In genomic region chr9:71769175-71770165, GRCh38 we compare ENCODE assay signal across 8 cellular contexts. TPM values are rescaled to one million over a fixed set of nuclear protein-coding genes. Genes with fewer than 3 reads are reported as not detected.
DNase-seq lines count a peak whose midpoint lies in the region; ATAC-seq and TF ChIP-seq lines count a peak whose summit lies in the region.

No MANE protein-coding gene starts in this region.

- H3K4me1 ChIP-seq in BLaER1 treated with 17β-estradiol and CSF1 and Interleukin-3, amounts not matched to agents 10 nM and 100 nM, result peaks cover 26 to 53% (median 49%) of the 10 kb centered on the region in 10 experiments
- H3K4me1 ChIP-seq in SJSA1 (replicated peaks), result peaks cover 24% of the 10 kb centered on the region
- H3K4me1 ChIP-seq in heart right ventricle, result peaks cover 4 to 44% (median 25%) of the 10 kb centered on the region in 9 donors
- no peaks in the 10 kb centered on the region for H3K4me1 ChIP-seq in urinary bladder (ENCODE audit: insufficient read depth)

- peak overlapping the region; percentile 93 to 100 (median 100) for H3K4me2 ChIP-seq in BLaER1 treated with 17β-estradiol and CSF1 and Interleukin-3, amounts not matched to agents 10 nM and 100 nM

- DNase-seq in SJSA1 (ENCODE audit: low read depth in 1 of 2, low spot score in 2 of 2) (peak; percentile 46 to 51), heart right ventricle (peak; percentile 78 to 86), pons (ENCODE audit: low spot score) (peak; percentile 41)

- peak overlapping the region; percentile 88 for H3K27ac Mint-ChIP-seq in activated naive CD4-positive, alpha-beta T cell treated with anti-CD3 and anti-CD28 coated beads, Interleukin-2, amount 50 U/mL, for 24 hours

- H3K36me3 Mint-ChIP-seq in activated naive CD4-positive, alpha-beta T cell treated with anti-CD3 and anti-CD28 coated beads, Interleukin-2, amount 50 U/mL, for 24 hours, result peaks cover 7% of the 10 kb centered on the region

- peak overlapping the region; percentile 69 to 86 (median 83) for H3K4me3 ChIP-seq in BLaER1 treated with 17β-estradiol and CSF1 and Interleukin-3, amounts not matched to agents 10 nM and 100 nM
- H3K4me3 ChIP-seq in SJSA1, result peak overlapping the region; percentile 95
- H3K4me3 ChIP-seq in heart right ventricle, result peak overlapping the region; percentile 50 to 96 (median 88)
- H3K4me3 ChIP-seq in urinary bladder (ENCODE audit: low read depth, low read length), result peak overlapping the region; percentile 73

- H4K20me1 ChIP-seq in BLaER1 treated with 17β-estradiol and CSF1 and Interleukin-3, amounts not matched to agents 10 nM and 100 nM, result peaks cover 11 to 36% (median 35%) of the 10 kb centered on the region in 11 experiments; a peak in 19 of 22 replicates

- intact Hi-C loops in heart right ventricle (cut with DNase I), result loop anchor here (2.0 to 10.0 kb wide), 11 partner anchors 45 to 593 kb away; no protein-coding TSS in a partner anchor

- 3 to 5% methylated on average over 48 of the region's 48 CpGs for WGBS in heart right ventricle, 2 donors
- WGBS in urinary bladder, result 6% methylated on average over 48 of the region's 48 CpGs

- no peaks in the 10 kb centered on the region for H3K27me3 Mint-ChIP-seq in activated naive CD4-positive, alpha-beta T cell treated with anti-CD3 and anti-CD28 coated beads, Interleukin-2, amount 50 U/mL, for 24 hours

- peak overlapping the region; percentile 89 for H3K4me3 Mint-ChIP-seq in activated naive CD4-positive, alpha-beta T cell treated with anti-CD3 and anti-CD28 coated beads, Interleukin-2, amount 50 U/mL, for 24 hours

- peaks cover 34% of the 10 kb centered on the region for H3K4me1 Mint-ChIP-seq in activated naive CD4-positive, alpha-beta T cell treated with anti-CD3 and anti-CD28 coated beads, Interleukin-2, amount 50 U/mL, for 24 hours

- TF ChIP-seq CTCF in heart right ventricle (IDR thresholded peaks at IDR 0.05), result peak in 6 of 9 donors; percentile 6 to 42 (median 20)

- 0 out of 22 replicates have a peak, but pooled peaks cover 0 to 4% (median 0%) of the 10 kb centered on the region in 11 experiments for H3K27me3 ChIP-seq in BLaER1 treated with 17β-estradiol and CSF1 and Interleukin-3, amounts not matched to agents 10 nM and 100 nM
- H3K27me3 ChIP-seq in SJSA1 (replicated peaks) (no peaks in the 10 kb centered on the region), heart right ventricle (peaks cover 0 to 5% (median 0%) of the 10 kb centered on the region in 7 donors)

- H3K27ac ChIP-seq in BLaER1 treated with 17β-estradiol and CSF1 and Interleukin-3, amounts not matched to agents 10 nM and 100 nM, result peak overlapping the region in 10 of 11 experiments; percentile 1 to 93 (median 60); a peak in 17 of 22 replicates
- no peak overlapping the region for H3K27ac ChIP-seq in SJSA1
- peak overlapping the region in 9 of 10 donors; percentile 94 to 99 (median 98) for H3K27ac ChIP-seq in heart right ventricle
- H3K27ac ChIP-seq in urinary bladder (ENCODE audit: low read depth), result no peak overlapping the region

- no peaks in the 10 kb centered on the region for H3K36me3 ChIP-seq in BLaER1 treated with 17β-estradiol and CSF1 and Interleukin-3, amounts not matched to agents 10 nM and 100 nM
- 0 out of 2 replicates have a peak, but pooled peaks cover 4% of the 10 kb centered on the region for H3K36me3 ChIP-seq in SJSA1
- no peaks in the 10 kb centered on the region for H3K36me3 ChIP-seq in heart right ventricle
- no peaks in the 10 kb centered on the region for H3K36me3 ChIP-seq in urinary bladder (ENCODE audit: insufficient read depth)

- peak overlapping the region; percentile 70 to 97 (median 92) for H3K9ac ChIP-seq in BLaER1 treated with 17β-estradiol and CSF1 and Interleukin-3, amounts not matched to agents 10 nM and 100 nM

- ATAC-seq in GM19328 (IDR thresholded peaks at IDR 0.05; ENCODE audit: unreplicated experiment), result peak; percentile 31
- peak; percentile 32 for ATAC-seq in HG03439 (IDR thresholded peaks at IDR 0.05; ENCODE audit: unreplicated experiment)
- ATAC-seq in heart right ventricle, result peak; percentile 67 to 87 (median 76)

- H3K9me3 ChIP-seq in BLaER1 treated with 17β-estradiol and CSF1 and Interleukin-3, amounts not matched to agents 10 nM and 100 nM (replicated peaks in 1 of 11), result no peaks in the 10 kb centered on the region
- H3K9me3 ChIP-seq in SJSA1 (replicated peaks) (no peaks in the 10 kb centered on the region), heart right ventricle (no peaks in the 10 kb centered on the region)

- no peaks in the 10 kb centered on the region for H3K9me3 Mint-ChIP-seq in activated naive CD4-positive, alpha-beta T cell treated with anti-CD3 and anti-CD28 coated beads, Interleukin-2, amount 50 U/mL, for 24 hours

RNA-seq across cellular contexts. Expression of gene CEMIP2, which starts 1.2 kb away (rescaled TPM):
- total RNA-seq in SJSA1 (2014; rRNA removed; shearing (Covaris generic)), result 14.8 and 24.4 TPM in 2 replicates
- total RNA-seq in heart right ventricle (10 to 100 TPM in 6 of 10 donors, 1 to 10 TPM in 4; 4.7 to 34.9 (median 11.0) TPM), urinary bladder (62.5 TPM)
- polyA plus RNA-seq in heart right ventricle (1 to 10 TPM; 6.7 to 8.3 TPM), urinary bladder (17.5 TPM)

Comparison
In these comparisons a context has a peak if more than half of its experiments do, and no peak if none do; other contexts are left out.
1. H3K27ac ChIP-seq: peak in BLaER1 treated with 17β-estradiol and CSF1 and Interleukin-3, amounts not matched to agents 10 nM and 100 nM (10 of 11) and heart right ventricle (9 of 10); none in SJSA1 (single experiment) and urinary bladder (single experiment).
2. Peak in every context shown above with its lines, with median percentiles within 50 percentile points of each other: H3K4me3 ChIP-seq, ATAC-seq and DNase-seq.